ENCODE assay signal across 36 cellular contexts in the genomic region with DNA sequence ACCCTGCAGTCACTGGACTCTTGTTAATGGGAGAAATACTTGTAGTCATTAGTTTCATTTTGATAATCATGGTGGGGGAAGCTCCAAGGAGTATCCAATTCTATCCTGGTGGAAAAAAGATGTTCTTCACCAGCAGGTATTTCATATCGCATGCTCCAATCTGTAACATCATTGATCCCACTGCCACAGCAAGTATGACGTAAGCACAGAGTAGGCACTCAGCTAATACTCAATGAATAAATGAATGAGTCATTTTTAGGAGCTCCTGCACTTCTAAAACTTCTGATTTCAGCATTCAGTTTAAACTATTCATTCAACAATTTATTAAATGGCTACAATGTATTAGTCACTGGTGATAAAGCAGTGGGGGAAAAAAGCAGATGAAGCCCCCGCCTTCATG. TPM values are rescaled to one million over a fixed set of nuclear protein-coding genes. Genes with fewer than 3 reads are reported as not detected.
"Had no signal": no experiment of that assay in that cellular context is flagged by ENCODE, and none has a peak within 500 bp of the region (broad histone marks: within the 10 kb centered on the region; RNA-seq: fewer than 3 reads in every experiment).

No MANE protein-coding gene starts in this region.

- H3K27me3 ChIP-seq: adrenal gland, ascending aorta, body of pancreas, brain microvascular endothelial cell, breast epithelium, cardiac muscle cell had no signal

- H3K4me3 ChIP-seq: adrenal gland, ascending aorta, body of pancreas, breast epithelium, cardiac muscle cell had no signal

- H3K36me3 ChIP-seq: adrenal gland, ascending aorta, brain microvascular endothelial cell, breast epithelium had no signal

- DNase-seq: activated effector memory CD4-positive, alpha-beta T cell treated with anti-CD3 and anti-CD28 coated beads, Interleukin-2, amount 50 U/mL, for 16 hours; activated effector memory CD4-positive, alpha-beta T cell treated with Interleukin-2 at 50 U/mL for 16 hours; activated gamma-delta T cell; activated gamma-delta T cell treated with Interleukin-2 at 50 U/mL for 16 hours; activated naive CD4-positive, alpha-beta T cell; activated naive CD4-positive, alpha-beta T cell treated with anti-CD3 and anti-CD28 coated beads for 36 hours; activated naive CD4-positive, alpha-beta T cell treated with anti-CD3 and anti-CD28 coated beads, Interleukin-2, amount 10 ng/mL, durations not matched to agents 7 days and 5 days; activated naive CD4-positive, alpha-beta T cell treated with anti-CD3 and anti-CD28 coated beads, Interleukin-2, amount 50 U/mL, for 16 hours; activated naive CD4-positive, alpha-beta T cell treated with Interleukin-2 at 50 U/mL for 16 hours; activated naive CD8-positive, alpha-beta T cell treated with anti-CD3 and anti-CD28 coated beads for 36 hours; activated naive CD8-positive, alpha-beta T cell treated with anti-CD3 and anti-CD28 coated beads, Interleukin-2, amount 10 ng/mL, durations not matched to agents 7 days and 5 days; activated naive CD8-positive, alpha-beta T cell treated with anti-CD3 and anti-CD28 coated beads, Interleukin-2, amount 50 U/mL, for 24 hours; activated T-cell treated with anti-CD3 and anti-CD28 coated beads, Interleukin-2, amount 50 U/mL, for 24 hours; activated T-cell treated with anti-CD3 and anti-CD28 coated beads, Interleukin-2, amount 50 U/mL, for 4 hours; activated T-cell treated with anti-CD3 and anti-CD28 coated beads, Interleukin-2, amount 50 U/mL, for 48 hours; activated T-cell treated with anti-CD3 and anti-CD28 coated beads, Interleukin-2, amount 50 U/mL, for 72 hours; adrenal gland; amniotic stem cell; amygdala; anterior cingulate cortex; aorta; body of pancreas; brain microvascular endothelial cell; caudate nucleus; central memory CD4-positive, alpha-beta T cell; cerebellar nuclear complex had no signal

- H3K9me3 ChIP-seq: adrenal gland, ascending aorta, body of pancreas, breast epithelium had no signal

- H3K4me1 ChIP-seq: adrenal gland, ascending aorta, body of pancreas, breast epithelium had no signal

- ATAC-seq: activated naive CD4-positive, alpha-beta T cell treated with anti-CD3 and anti-CD28 coated beads, Interleukin-2, amount 50 U/mL, for 72 hours; activated naive CD8-positive, alpha-beta T cell treated with anti-CD3 and anti-CD28 coated beads, Interleukin-2, amount 50 U/mL, for 24 hours; activated T-cell treated with anti-CD3 and anti-CD28 coated beads, Interleukin-2, amount 50 U/mL, for 4 hours; activated T-cell treated with anti-CD3 and anti-CD28 coated beads, Interleukin-2, amount 50 U/mL, for 72 hours; activated T-helper 17 cell treated with anti-CD3 and anti-CD28 coated beads, Interleukin-2, amount 50 U/mL, for 72 hours; body of pancreas had no signal

- FAIRE-seq: astrocyte, bronchial epithelial cell had no signal

- H3K27ac ChIP-seq: adrenal gland, ascending aorta, body of pancreas, brain microvascular endothelial cell, breast epithelium, cardiac muscle cell had no signal

RNA-seq across cellular contexts. Expression of a gene that starts 30.3 kb away (rescaled TPM):
- total RNA-seq: activated naive CD4-positive, alpha-beta T cell treated with anti-CD3 and anti-CD28 coated beads for 36 hours; activated naive CD8-positive, alpha-beta T cell treated with anti-CD3 and anti-CD28 coated beads, Interleukin-2, amount 10 ng/mL, durations not matched to agents 7 days and 5 days; activated T-cell treated with anti-CD3 and anti-CD28 coated beads, Interleukin-2, amount 50 U/mL, for 4 hours; activated T-cell treated with anti-CD3 and anti-CD28 coated beads, Interleukin-2, amount 50 U/mL, for 72 hours; activated T-helper 1 cell treated with anti-CD3 and anti-CD28 coated beads, Interleukin-12 subunit alpha, Interleukin-12 subunit beta, Interleukin-2, Interleukin-4 antibody, amounts not matched to agents 30 ng/mL and 10 ng/mL and 1 ng/mL, durations not matched to agents 14 hours and 24 hours and 36 hours; activated T-helper 17 cell treated with anti-CD3 and anti-CD28 coated beads, Interleukin-2, amount 50 U/mL, for 72 hours; activated T-helper 2 cell treated with anti-CD3 and anti-CD28 coated beads, Interferon-gamma antibody, Interleukin-2, Interleukin-4, amounts not matched to agents 10 μg/mL and 5 μg/mL and 100 μg/mL, durations not matched to agents 14 hours and 24 hours and 36 hours; ascending aorta; astrocyte; bronchial epithelial cell; chondrocyte had no signal

RNA-seq across cellular contexts. Expression of a gene that starts 58.1 kb away (rescaled TPM):
- total RNA-seq: activated naive CD4-positive, alpha-beta T cell treated with anti-CD3 and anti-CD28 coated beads for 36 hours; activated naive CD4-positive, alpha-beta T cell treated with anti-CD3 and anti-CD28 coated beads, Interleukin-2, amount 50 U/mL, for 72 hours; activated naive CD8-positive, alpha-beta T cell treated with anti-CD3 and anti-CD28 coated beads for 36 hours; activated naive CD8-positive, alpha-beta T cell treated with anti-CD3 and anti-CD28 coated beads, Interleukin-2, amount 10 ng/mL, durations not matched to agents 7 days and 5 days; activated T-cell treated with anti-CD3 and anti-CD28 coated beads, Interleukin-2, amount 50 U/mL, for 4 hours; activated T-cell treated with anti-CD3 and anti-CD28 coated beads, Interleukin-2, amount 50 U/mL, for 72 hours; activated T-helper 1 cell treated with anti-CD3 and anti-CD28 coated beads, Interleukin-12 subunit alpha, Interleukin-12 subunit beta, Interleukin-2, Interleukin-4 antibody, amounts not matched to agents 30 ng/mL and 10 ng/mL and 1 ng/mL, durations not matched to agents 14 hours and 24 hours and 36 hours; activated T-helper 17 cell treated with anti-CD3 and anti-CD28 coated beads, Interleukin-2, amount 50 U/mL, for 72 hours; activated T-helper 2 cell treated with anti-CD3 and anti-CD28 coated beads, Interferon-gamma antibody, Interleukin-2, Interleukin-4, amounts not matched to agents 10 μg/mL and 5 μg/mL and 100 μg/mL, durations not matched to agents 14 hours and 24 hours and 36 hours; adrenal gland; astrocyte; body of pancreas; bronchial epithelial cell; cardiac muscle cell; chondrocyte had no signal
- polyA plus RNA-seq: cardiac muscle cell had no signal
